32 cellular contexts compared by ENCODE assay signal in genomic region chr13:93352616-93353015, GRCh38.
"Had no signal": no experiment of that assay in that cellular context is flagged by ENCODE, and none has a peak within 500 bp of the region (broad histone marks: within the 10 kb centered on the region; RNA-seq: fewer than 3 reads in every experiment).

No MANE protein-coding gene starts in this region.

- H3K9me3 ChIP-seq: adrenal gland, body of pancreas, breast epithelium had no signal

- H3K27ac Mint-ChIP-seq: activated B cell treated with CpG ODN at 0.5 μM for 24 hours; activated CD4-positive, alpha-beta memory T cell treated with anti-CD3 and anti-CD28 coated beads, Interleukin-2, amount 10 ng/mL, durations not matched to agents 7 days and 5 days; activated CD4-positive, alpha-beta T cell treated with anti-CD3 and anti-CD28 coated beads, Interleukin-2, amount 10 ng/mL, durations not matched to agents 24 days and 14 days; activated CD8-positive, alpha-beta memory T cell treated with anti-CD3 and anti-CD28 coated beads, Interleukin-2, amount 10 ng/mL, durations not matched to agents 7 days and 5 days; activated CD8-positive, alpha-beta T cell treated with anti-CD3 and anti-CD28 coated beads, Interleukin-2, amount 10 ng/mL, durations not matched to agents 7 days and 5 days; activated naive CD4-positive, alpha-beta T cell treated with anti-CD3 and anti-CD28 coated beads for 36 hours; activated naive CD4-positive, alpha-beta T cell treated with anti-CD3 and anti-CD28 coated beads, Interleukin-2, amount 50 U/mL, for 72 hours; activated naive CD8-positive, alpha-beta T cell treated with anti-CD3 and anti-CD28 coated beads for 36 hours; activated T-cell treated with anti-CD3 and anti-CD28 coated beads, Interleukin-2, amount 50 U/mL, for 24 hours; T-helper 1 cell treated with Interleukin-12 subunit alpha and Interleukin-12 subunit beta and Interleukin-4 antibody, amounts not matched to agents 30 μg/mL and 1 μg/mL, for 36 hours; T-helper 2 cell treated with Interferon-gamma antibody and Interleukin-4, amounts not matched to agents 5 μg/mL and 100 μg/mL, for 36 hours had no signal

- H3K4me1 Mint-ChIP-seq: activated B cell treated with CpG ODN at 0.5 μM for 24 hours; activated CD4-positive, alpha-beta memory T cell treated with anti-CD3 and anti-CD28 coated beads, Interleukin-2, amount 10 ng/mL, durations not matched to agents 7 days and 5 days; activated CD4-positive, alpha-beta T cell treated with anti-CD3 and anti-CD28 coated beads, Interleukin-2, amount 10 ng/mL, durations not matched to agents 24 days and 14 days; activated CD8-positive, alpha-beta memory T cell treated with anti-CD3 and anti-CD28 coated beads, Interleukin-2, amount 10 ng/mL, durations not matched to agents 7 days and 5 days; activated naive CD8-positive, alpha-beta T cell treated with anti-CD3 and anti-CD28 coated beads for 36 hours had no signal

- H3K27ac ChIP-seq: adrenal gland, body of pancreas, brain microvascular endothelial cell, breast epithelium, VCaP had no signal

- H3K4me1 ChIP-seq: adrenal gland, body of pancreas, breast epithelium had no signal

- H3K9me3 Mint-ChIP-seq: activated CD4-positive, alpha-beta memory T cell treated with anti-CD3 and anti-CD28 coated beads, Interleukin-2, amount 10 ng/mL, durations not matched to agents 7 days and 5 days; activated CD4-positive, alpha-beta T cell treated with anti-CD3 and anti-CD28 coated beads, Interleukin-2, amount 10 ng/mL, durations not matched to agents 24 days and 14 days; activated naive CD4-positive, alpha-beta T cell treated with anti-CD3 and anti-CD28 coated beads for 36 hours; activated naive CD8-positive, alpha-beta T cell treated with anti-CD3 and anti-CD28 coated beads for 36 hours; activated T-cell treated with anti-CD3 and anti-CD28 coated beads, Interleukin-2, amount 50 U/mL, for 24 hours; T-helper 2 cell treated with Interferon-gamma antibody and Interleukin-4, amounts not matched to agents 5 μg/mL and 100 μg/mL, for 36 hours had no signal

- H3K4me3 ChIP-seq: adrenal gland, body of pancreas, breast epithelium had no signal

- H3K36me3 Mint-ChIP-seq: activated CD8-positive, alpha-beta memory T cell treated with anti-CD3 and anti-CD28 coated beads, Interleukin-2, amount 10 ng/mL, durations not matched to agents 7 days and 5 days; activated naive CD4-positive, alpha-beta T cell treated with anti-CD3 and anti-CD28 coated beads, Interleukin-2, amount 50 U/mL, for 72 hours; activated naive CD8-positive, alpha-beta T cell treated with anti-CD3 and anti-CD28 coated beads for 36 hours had no signal

- DNase-seq: activated B cell treated with CpG ODN at 0.5 μM for 24 hours; activated CD4-positive, alpha-beta memory T cell treated with anti-CD3 and anti-CD28 coated beads, Interleukin-2, amount 10 ng/mL, durations not matched to agents 7 days and 5 days; activated CD4-positive, alpha-beta T cell treated with anti-CD3 and anti-CD28 coated beads for 4 hours; activated CD4-positive, alpha-beta T cell treated with anti-CD3 and anti-CD28 coated beads, Interleukin-2, amount 10 ng/mL, durations not matched to agents 24 days and 14 days; activated CD4-positive, alpha-beta T cell treated with anti-CD3 and anti-CD28 coated beads, Interleukin-2, amount 50 U/mL, for 48 hours; activated CD4-positive, CD25-positive, alpha-beta regulatory T cell treated with anti-CD3 and anti-CD28 coated beads, Interleukin-2, amount 50 U/mL, for 72 hours; activated CD8-positive, alpha-beta memory T cell treated with anti-CD3 and anti-CD28 coated beads for 24 hours; activated CD8-positive, alpha-beta memory T cell treated with anti-CD3 and anti-CD28 coated beads, Interleukin-2, amount 10 ng/mL, durations not matched to agents 7 days and 5 days; activated CD8-positive, alpha-beta memory T cell treated with anti-CD3 and anti-CD28 coated beads, Interleukin-2, amount 50 U/mL, for 48 hours; activated CD8-positive, alpha-beta T cell treated with anti-CD3 and anti-CD28 coated beads, Interleukin-2, amount 10 ng/mL, durations not matched to agents 7 days and 5 days; activated effector memory CD4-positive, alpha-beta T cell treated with anti-CD3 and anti-CD28 coated beads, Interleukin-2, amount 50 U/mL, for 16 hours; activated gamma-delta T cell treated with Interleukin-2 at 50 U/mL for 16 hours; activated naive CD4-positive, alpha-beta T cell; activated naive CD4-positive, alpha-beta T cell treated with anti-CD3 and anti-CD28 coated beads for 36 hours; activated naive CD4-positive, alpha-beta T cell treated with anti-CD3 and anti-CD28 coated beads, Interleukin-2, amount 50 U/mL, for 16 hours; activated naive CD8-positive, alpha-beta T cell treated with anti-CD3 and anti-CD28 coated beads for 36 hours; activated T-cell treated with anti-CD3 and anti-CD28 coated beads, Interleukin-2, amount 50 U/mL, for 24 hours; activated T-cell treated with anti-CD3 and anti-CD28 coated beads, Interleukin-2, amount 50 U/mL, for 48 hours; adrenal gland; amniotic stem cell; aorta; body of pancreas; brain microvascular endothelial cell; central memory CD4-positive, alpha-beta T cell; T-helper 1 cell; T-helper 2 cell; T-helper 9 cell had no signal

- H3K27me3 Mint-ChIP-seq: activated B cell treated with CpG ODN at 0.5 μM for 24 hours; activated CD4-positive, alpha-beta memory T cell treated with anti-CD3 and anti-CD28 coated beads, Interleukin-2, amount 10 ng/mL, durations not matched to agents 7 days and 5 days; activated CD4-positive, alpha-beta T cell treated with anti-CD3 and anti-CD28 coated beads, Interleukin-2, amount 10 ng/mL, durations not matched to agents 24 days and 14 days; activated CD8-positive, alpha-beta memory T cell treated with anti-CD3 and anti-CD28 coated beads, Interleukin-2, amount 10 ng/mL, durations not matched to agents 7 days and 5 days; activated naive CD8-positive, alpha-beta T cell treated with anti-CD3 and anti-CD28 coated beads for 36 hours; activated T-cell treated with anti-CD3 and anti-CD28 coated beads, Interleukin-2, amount 50 U/mL, for 24 hours had no signal

- H3K36me3 ChIP-seq: adrenal gland, brain microvascular endothelial cell, breast epithelium had no signal

- H3K4me3 Mint-ChIP-seq: activated B cell treated with CpG ODN at 0.5 μM for 24 hours; activated CD4-positive, alpha-beta memory T cell treated with anti-CD3 and anti-CD28 coated beads, Interleukin-2, amount 10 ng/mL, durations not matched to agents 7 days and 5 days; activated CD4-positive, alpha-beta T cell treated with anti-CD3 and anti-CD28 coated beads, Interleukin-2, amount 10 ng/mL, durations not matched to agents 24 days and 14 days; activated CD8-positive, alpha-beta memory T cell treated with anti-CD3 and anti-CD28 coated beads, Interleukin-2, amount 10 ng/mL, durations not matched to agents 7 days and 5 days; activated CD8-positive, alpha-beta T cell treated with anti-CD3 and anti-CD28 coated beads, Interleukin-2, amount 10 ng/mL, durations not matched to agents 7 days and 5 days; activated naive CD4-positive, alpha-beta T cell treated with anti-CD3 and anti-CD28 coated beads for 36 hours; activated naive CD8-positive, alpha-beta T cell treated with anti-CD3 and anti-CD28 coated beads for 36 hours; activated T-cell treated with anti-CD3 and anti-CD28 coated beads, Interleukin-2, amount 50 U/mL, for 24 hours; T-helper 1 cell treated with Interleukin-12 subunit alpha and Interleukin-12 subunit beta and Interleukin-4 antibody, amounts not matched to agents 30 μg/mL and 1 μg/mL, for 36 hours; T-helper 2 cell treated with Interferon-gamma antibody and Interleukin-4, amounts not matched to agents 5 μg/mL and 100 μg/mL, for 36 hours had no signal

- H3K27me3 ChIP-seq: adrenal gland, body of pancreas, brain microvascular endothelial cell, breast epithelium had no signal

- ATAC-seq: activated CD8-positive, alpha-beta memory T cell treated with anti-CD3 and anti-CD28 coated beads, Interleukin-2, amount 10 ng/mL, durations not matched to agents 7 days and 5 days; activated CD8-positive, alpha-beta T cell treated with anti-CD3 and anti-CD28 coated beads, Interleukin-2, amount 10 ng/mL, durations not matched to agents 7 days and 5 days; activated naive CD4-positive, alpha-beta T cell treated with anti-CD3 and anti-CD28 coated beads, Interleukin-2, amount 50 U/mL, for 72 hours; body of pancreas had no signal
